Comparison of ENCODE assay signal across 2 cellular contexts in the genomic region with DNA sequence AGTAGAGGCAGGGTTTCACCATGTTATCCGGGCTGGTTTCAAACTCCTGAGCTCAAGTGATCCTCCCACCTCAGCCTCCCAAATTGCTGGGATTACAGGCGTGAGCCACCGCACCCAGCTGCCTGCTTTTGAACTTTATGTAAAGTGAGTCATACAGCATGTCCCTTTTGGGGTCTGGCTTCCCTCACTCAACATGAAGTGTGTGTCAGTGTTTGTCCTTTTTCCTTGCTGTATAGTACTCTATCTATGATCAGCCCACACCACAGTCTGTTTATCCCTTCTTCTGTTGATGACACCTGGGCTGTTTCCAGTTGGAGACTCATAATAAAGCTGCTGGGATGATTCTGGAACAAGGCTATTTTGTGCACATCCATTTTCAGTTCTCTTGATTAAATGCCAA.
TF ChIP-seq lines count a peak whose summit lies in the region.

No MANE protein-coding gene starts in this region.

TF ChIP-seq in A549, 52 proteins besides CTCF, POLR2A, EP300 and RAD21:
- TF ChIP-seq, protein P1, sequence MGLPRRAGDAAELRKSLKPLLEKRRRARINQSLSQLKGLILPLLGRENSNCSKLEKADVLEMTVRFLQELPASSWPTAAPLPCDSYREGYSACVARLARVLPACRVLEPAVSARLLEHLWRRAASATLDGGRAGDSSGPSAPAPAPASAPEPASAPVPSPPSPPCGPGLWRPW (IDR thresholded peaks at IDR 0.05): no peak
- no peak for TF ChIP-seq BHLHE40 (IDR thresholded peaks at IDR 0.05; ENCODE audit: low read depth, low read length)
- TF ChIP-seq CHD4 (IDR thresholded peaks at IDR 0.05; ENCODE audit: borderline replicate concordance): peak; percentile 40; the same call in 1 of the 2 replicates

TF ChIP-seq in GM12878, 131 proteins besides CTCF, POLR2A, EP300 and RAD21:
- TF ChIP-seq, protein P2, sequence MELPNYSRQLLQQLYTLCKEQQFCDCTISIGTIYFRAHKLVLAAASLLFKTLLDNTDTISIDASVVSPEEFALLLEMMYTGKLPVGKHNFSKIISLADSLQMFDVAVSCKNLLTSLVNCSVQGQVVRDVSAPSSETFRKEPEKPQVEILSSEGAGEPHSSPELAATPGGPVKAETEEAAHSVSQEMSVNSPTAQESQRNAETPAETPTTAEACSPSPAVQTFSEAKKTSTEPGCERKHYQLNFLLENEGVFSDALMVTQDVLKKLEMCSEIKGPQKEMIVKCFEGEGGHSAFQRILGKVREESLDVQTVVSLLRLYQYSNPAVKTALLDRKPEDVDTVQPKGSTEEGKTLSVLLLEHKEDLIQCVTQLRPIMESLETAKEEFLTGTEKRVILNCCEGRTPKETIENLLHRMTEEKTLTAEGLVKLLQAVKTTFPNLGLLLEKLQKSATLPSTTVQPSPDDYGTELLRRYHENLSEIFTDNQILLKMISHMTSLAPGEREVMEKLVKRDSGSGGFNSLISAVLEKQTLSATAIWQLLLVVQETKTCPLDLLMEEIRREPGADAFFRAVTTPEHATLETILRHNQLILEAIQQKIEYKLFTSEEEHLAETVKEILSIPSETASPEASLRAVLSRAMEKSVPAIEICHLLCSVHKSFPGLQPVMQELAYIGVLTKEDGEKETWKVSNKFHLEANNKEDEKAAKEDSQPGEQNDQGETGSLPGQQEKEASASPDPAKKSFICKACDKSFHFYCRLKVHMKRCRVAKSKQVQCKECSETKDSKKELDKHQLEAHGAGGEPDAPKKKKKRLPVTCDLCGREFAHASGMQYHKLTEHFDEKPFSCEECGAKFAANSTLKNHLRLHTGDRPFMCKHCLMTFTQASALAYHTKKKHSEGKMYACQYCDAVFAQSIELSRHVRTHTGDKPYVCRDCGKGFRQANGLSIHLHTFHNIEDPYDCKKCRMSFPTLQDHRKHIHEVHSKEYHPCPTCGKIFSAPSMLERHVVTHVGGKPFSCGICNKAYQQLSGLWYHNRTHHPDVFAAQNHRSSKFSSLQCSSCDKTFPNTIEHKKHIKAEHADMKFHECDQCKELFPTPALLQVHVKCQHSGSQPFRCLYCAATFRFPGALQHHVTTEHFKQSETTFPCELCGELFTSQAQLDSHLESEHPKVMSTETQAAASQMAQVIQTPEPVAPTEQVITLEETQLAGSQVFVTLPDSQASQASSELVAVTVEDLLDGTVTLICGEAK (IDR thresholded peaks at IDR 0.05; ENCODE audit: borderline replicate concordance): 0 out of 2 replicates have a peak, but pooled peaks have one; percentile 15
- TF ChIP-seq, protein P3, sequence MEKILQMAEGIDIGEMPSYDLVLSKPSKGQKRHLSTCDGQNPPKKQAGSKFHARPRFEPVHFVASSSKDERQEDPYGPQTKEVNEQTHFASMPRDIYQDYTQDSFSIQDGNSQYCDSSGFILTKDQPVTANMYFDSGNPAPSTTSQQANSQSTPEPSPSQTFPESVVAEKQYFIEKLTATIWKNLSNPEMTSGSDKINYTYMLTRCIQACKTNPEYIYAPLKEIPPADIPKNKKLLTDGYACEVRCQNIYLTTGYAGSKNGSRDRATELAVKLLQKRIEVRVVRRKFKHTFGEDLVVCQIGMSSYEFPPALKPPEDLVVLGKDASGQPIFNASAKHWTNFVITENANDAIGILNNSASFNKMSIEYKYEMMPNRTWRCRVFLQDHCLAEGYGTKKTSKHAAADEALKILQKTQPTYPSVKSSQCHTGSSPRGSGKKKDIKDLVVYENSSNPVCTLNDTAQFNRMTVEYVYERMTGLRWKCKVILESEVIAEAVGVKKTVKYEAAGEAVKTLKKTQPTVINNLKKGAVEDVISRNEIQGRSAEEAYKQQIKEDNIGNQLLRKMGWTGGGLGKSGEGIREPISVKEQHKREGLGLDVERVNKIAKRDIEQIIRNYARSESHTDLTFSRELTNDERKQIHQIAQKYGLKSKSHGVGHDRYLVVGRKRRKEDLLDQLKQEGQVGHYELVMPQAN (conservative IDR thresholded peaks at IDR 0.05): peak; percentile 61; the same call in 1 of the 2 replicates
- TF ChIP-seq TCF12 (IDR thresholded peaks at IDR 0.05; ENCODE audit: low read depth, low read length) (no peak), SMARCA5 (IDR thresholded peaks at IDR 0.05) (peak; percentile 81), CEBPB (IDR thresholded peaks at IDR 0.05; ENCODE audit: borderline replicate concordance in 1 of 2, low read depth in 2 of 2, low read length in 2 of 2) (no peak), ZNF217 (IDR thresholded peaks at IDR 0.05) (peak; percentile 60), HCFC1 (IDR thresholded peaks at IDR 0.05; ENCODE audit: low read length) (no peak), MTA3 (IDR thresholded peaks at IDR 0.05; ENCODE audit: borderline replicate concordance, low read length) (no peak)
- TF ChIP-seq, protein P4, sequence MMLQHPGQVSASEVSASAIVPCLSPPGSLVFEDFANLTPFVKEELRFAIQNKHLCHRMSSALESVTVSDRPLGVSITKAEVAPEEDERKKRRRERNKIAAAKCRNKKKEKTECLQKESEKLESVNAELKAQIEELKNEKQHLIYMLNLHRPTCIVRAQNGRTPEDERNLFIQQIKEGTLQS (IDR thresholded peaks at IDR 0.05; ENCODE audit: borderline replicate concordance, extremely low read depth, low read depth, low read length): no peak
- TF ChIP-seq, protein P5, sequence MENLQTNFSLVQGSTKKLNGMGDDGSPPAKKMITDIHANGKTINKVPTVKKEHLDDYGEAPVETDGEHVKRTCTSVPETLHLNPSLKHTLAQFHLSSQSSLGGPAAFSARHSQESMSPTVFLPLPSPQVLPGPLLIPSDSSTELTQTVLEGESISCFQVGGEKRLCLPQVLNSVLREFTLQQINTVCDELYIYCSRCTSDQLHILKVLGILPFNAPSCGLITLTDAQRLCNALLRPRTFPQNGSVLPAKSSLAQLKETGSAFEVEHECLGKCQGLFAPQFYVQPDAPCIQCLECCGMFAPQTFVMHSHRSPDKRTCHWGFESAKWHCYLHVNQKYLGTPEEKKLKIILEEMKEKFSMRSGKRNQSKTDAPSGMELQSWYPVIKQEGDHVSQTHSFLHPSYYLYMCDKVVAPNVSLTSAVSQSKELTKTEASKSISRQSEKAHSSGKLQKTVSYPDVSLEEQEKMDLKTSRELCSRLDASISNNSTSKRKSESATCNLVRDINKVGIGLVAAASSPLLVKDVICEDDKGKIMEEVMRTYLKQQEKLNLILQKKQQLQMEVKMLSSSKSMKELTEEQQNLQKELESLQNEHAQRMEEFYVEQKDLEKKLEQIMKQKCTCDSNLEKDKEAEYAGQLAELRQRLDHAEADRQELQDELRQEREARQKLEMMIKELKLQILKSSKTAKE (IDR thresholded peaks at IDR 0.05; ENCODE audit: low read depth, poor library complexity, severe bottlenecking): no peak
TF ChIP-seq in GM12878: peak in this region for 4.
